Comparison of ENCODE assay signal across 18 cellular contexts in genomic region chr22:43305806-43306205, GRCh38. TPM values are rescaled to one million over a fixed set of nuclear protein-coding genes. Genes with fewer than 3 reads are reported as not detected.
"Had no signal": no experiment of that assay in that cellular context is flagged by ENCODE, and none has a peak within 500 bp of the region (broad histone marks: within the 10 kb centered on the region; RNA-seq: fewer than 3 reads in every experiment).

No MANE protein-coding gene starts in this region.

- H3K4me1 ChIP-seq: suprapubic skin had no signal

- DNase-seq: activated CD4-positive, alpha-beta T cell treated with anti-CD3 and anti-CD28 coated beads for 1 hour; activated CD4-positive, alpha-beta T cell treated with anti-CD3 and anti-CD28 coated beads, Interleukin-2, amount 50 U/mL, for 4 hours; activated naive CD4-positive, alpha-beta T cell treated with anti-CD3 and anti-CD28 coated beads, Interleukin-2, amount 10 ng/mL, durations not matched to agents 7 days and 5 days; activated T-cell treated with anti-CD3 and anti-CD28 coated beads, Interleukin-2, amount 50 U/mL, for 1 hour; dermis blood vessel endothelial cell; effector memory CD8-positive, alpha-beta T cell; islet precursor cell; mesenchymal stem cell; natural killer cell; retina; small intestine; stimulated activated naive CD8-positive, alpha-beta T cell treated with anti-CD3 and anti-CD28 coated beads, Interleukin-15, Interleukin-2, amounts not matched to agents 100 U/mL and 50 U/mL, for 24 hours; T-helper 9 cell had no signal

- FAIRE-seq: bronchial epithelial cell, small intestine had no signal

- ATAC-seq: effector memory CD8-positive, alpha-beta T cell; natural killer cell; stimulated activated naive CD8-positive, alpha-beta T cell treated with anti-CD3 and anti-CD28 coated beads, Interleukin-15, Interleukin-2, amounts not matched to agents 100 U/mL and 50 U/mL, for 24 hours had no signal

- H3K79me2 ChIP-seq: hepatocyte had no signal

- H3K4me2 ChIP-seq: hepatocyte had no signal

- H3K9me3 ChIP-seq: ascending aorta, neutrophil, suprapubic skin had no signal

- H3K27me3 ChIP-seq: ascending aorta, hepatocyte, neutrophil had no signal

- H3K27ac ChIP-seq: ascending aorta, hepatocyte, neutrophil, suprapubic skin had no signal

- H2AFZ ChIP-seq: hepatocyte had no signal

- H3K36me3 ChIP-seq: ascending aorta, neutrophil, suprapubic skin had no signal

- H3K4me3 ChIP-seq: ascending aorta, hepatocyte, suprapubic skin had no signal

RNA-seq across cellular contexts. Expression of gene SCUBE1, which starts 37.4 kb away (rescaled TPM):
- total RNA-seq: dermis blood vessel endothelial cell had no signal
